Comparison of ENCODE assay signal across 26 cellular contexts in the genomic region with DNA sequence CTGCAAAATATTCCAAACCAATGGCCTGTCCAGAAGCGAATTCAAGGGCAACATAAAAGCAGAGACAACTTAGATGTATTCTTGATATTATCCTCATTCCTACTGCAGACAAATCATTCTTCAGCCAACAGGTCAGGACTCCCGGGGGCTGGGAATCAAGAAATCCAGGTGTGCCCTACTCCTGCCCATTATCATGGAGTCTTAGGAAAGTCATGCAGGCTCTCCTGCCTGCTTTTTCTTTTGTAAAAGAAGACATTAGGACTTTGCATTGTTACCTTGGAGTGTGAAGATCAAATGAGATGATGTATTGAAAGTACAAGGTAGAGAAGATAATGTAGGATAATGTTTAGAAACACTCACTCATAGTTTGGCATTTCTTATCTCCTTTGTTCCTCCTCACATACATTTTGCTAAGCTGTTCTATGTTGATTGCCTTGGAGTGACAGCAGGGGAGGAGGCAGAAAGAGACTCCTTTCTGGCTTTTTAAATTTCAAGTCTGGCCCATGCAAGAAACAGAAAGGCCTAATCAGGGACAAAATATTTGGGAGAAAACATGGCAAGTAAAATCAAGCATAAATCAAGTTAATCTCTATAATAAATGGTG.
"Had no signal": no experiment of that assay in that cellular context is flagged by ENCODE, and none has a peak within 500 bp of the region (broad histone marks: within the 10 kb centered on the region; RNA-seq: fewer than 3 reads in every experiment).

No MANE protein-coding gene starts in this region.

- H3K27ac ChIP-seq: dorsolateral prefrontal cortex, epithelial cell of prostate, gastrocnemius medialis, left lung, neural progenitor cell, parathyroid adenoma, right lobe of liver, thoracic aorta, tibial nerve, upper lobe of left lung had no signal

- H3K79me2 ChIP-seq: parathyroid adenoma had no signal

- DNase-seq: dorsolateral prefrontal cortex; effector CD4-positive, alpha-beta T cell; foreskin fibroblast; gastrocnemius medialis; head of caudate nucleus; left cardiac atrium; left lung; mesenchymal stem cell; midbrain; naive thymus-derived CD4-positive, alpha-beta T cell; right lobe of liver; stimulated activated CD4-positive, alpha-beta T cell treated with anti-CD3 and anti-CD28 coated beads, Interleukin-15, amount 100 ng/mL, for 24 hours; stimulated activated CD4-positive, alpha-beta T cell treated with anti-CD3 and anti-CD28 coated beads, Interleukin-2, amount 100 ng/mL, for 48 hours; stimulated activated naive B cell treated with anti-CD40 and anti-IgM and Interleukin-4, amounts not matched to agents 10 μg/mL and 1 μg/mL and 100 μg/mL, for 72 hours; upper lobe of left lung had no signal

- H3K9me3 Mint-ChIP-seq: nephron; neural progenitor cell; stimulated activated naive B cell treated with anti-CD40 and anti-IgM and Interleukin-4, amounts not matched to agents 10 μg/mL and 1 μg/mL and 100 μg/mL, for 72 hours; stimulated activated naive CD8-positive, alpha-beta T cell treated with anti-CD3 and anti-CD28 coated beads, Interleukin-15, Interleukin-2, amounts not matched to agents 100 ng/mL and 50 ng/mL, for 24 hours had no signal

- H3K9me3 ChIP-seq: gastrocnemius medialis, left lung, right lobe of liver, thoracic aorta, tibial nerve, upper lobe of left lung had no signal

- H2AFZ ChIP-seq: neural progenitor cell, parathyroid adenoma had no signal

- H3K4me2 ChIP-seq: neural progenitor cell had no signal

- ATAC-seq: esophagus mucosa; gastrocnemius medialis; left cardiac atrium; left lung; naive thymus-derived CD4-positive, alpha-beta T cell; right lobe of liver; stimulated activated naive B cell treated with anti-CD40 and anti-IgM and Interleukin-4, amounts not matched to agents 10 μg/mL and 1 μg/mL and 100 μg/mL, for 72 hours had no signal

- H3K36me3 Mint-ChIP-seq: naive thymus-derived CD4-positive, alpha-beta T cell; stimulated activated naive B cell treated with anti-CD40 and anti-IgM and Interleukin-4, amounts not matched to agents 10 μg/mL and 1 μg/mL and 100 μg/mL, for 72 hours had no signal

- H3K4me3 Mint-ChIP-seq: naive thymus-derived CD4-positive, alpha-beta T cell; nephron; neural progenitor cell; stimulated activated naive B cell treated with anti-CD40 and anti-IgM and Interleukin-4, amounts not matched to agents 10 μg/mL and 1 μg/mL and 100 μg/mL, for 72 hours; stimulated activated naive CD8-positive, alpha-beta T cell treated with anti-CD3 and anti-CD28 coated beads, Interleukin-15, Interleukin-2, amounts not matched to agents 100 ng/mL and 50 ng/mL, for 24 hours had no signal

- FAIRE-seq: islet of Langerhans, small intestine, urothelium cell line had no signal

- H3K27me3 ChIP-seq: gastrocnemius medialis, neural progenitor cell, right lobe of liver, tibial nerve, upper lobe of left lung had no signal

- H3K36me3 ChIP-seq: gastrocnemius medialis, left lung, neural progenitor cell, right lobe of liver, thoracic aorta, tibial nerve, upper lobe of left lung had no signal

- H3K4me1 ChIP-seq: gastrocnemius medialis, left lung, neural progenitor cell, parathyroid adenoma, right lobe of liver, tibial nerve had no signal

- H3K4me3 ChIP-seq: dorsolateral prefrontal cortex, gastrocnemius medialis, left lung, neural progenitor cell, right lobe of liver, thoracic aorta, tibial nerve, upper lobe of left lung had no signal

- H3K9ac ChIP-seq: neural progenitor cell, parathyroid adenoma had no signal

- H3K4me1 Mint-ChIP-seq: stimulated activated naive B cell treated with anti-CD40 and anti-IgM and Interleukin-4, amounts not matched to agents 10 μg/mL and 1 μg/mL and 100 μg/mL, for 72 hours had no signal
